8 cellular contexts compared by ENCODE assay signal in genomic region chr3:58419782-58420512, GRCh38. TPM values are rescaled to one million over a fixed set of nuclear protein-coding genes. Genes with fewer than 3 reads are reported as not detected.
DNase-seq lines count a peak whose midpoint lies in the region; ATAC-seq and TF ChIP-seq lines count a peak whose summit lies in the region.

No MANE protein-coding gene starts in this region.

- DNase-seq in AG08395 (ENCODE audit: low spot score) (peak; percentile 50), left ventricle myocardium inferior (peak; percentile 54), aorta (peak in 1 of 2 donors; percentile 74), NCI-H526 (lab: John Stamatoyannopoulos, UW) (no peak), NCI-H187 treated with DMSO at 0.1 percent for 48 hours (lab: John Stamatoyannopoulos, UW) (no peak), NCI-H1436 treated with DMSO at 0.1 percent for 48 hours (lab: John Stamatoyannopoulos, UW) (no peak)

- 33 to 43% methylated on average over 7 of the region's 7 CpGs for WGBS in aorta, 2 donors

- ATAC-seq in GM19395 (IDR thresholded peaks at IDR 0.05; ENCODE audit: unreplicated experiment) (peak; percentile 81), HG03521 (IDR thresholded peaks at IDR 0.05; ENCODE audit: unreplicated experiment) (peak; percentile 58), aorta (ENCODE audit: low FRiP score) (peak; percentile 88)

- intact Hi-C loops in left ventricle myocardium inferior (cut with micrococcal nuclease): loop anchor here (5.0 kb wide), 1 partner anchor 98 kb away; no protein-coding TSS in a partner anchor
- intact Hi-C loops in aorta (cut with DNase I): loop anchor here (5.0 to 10.0 kb wide), 3 partner anchors 88 to 245 kb away; partner anchors contain the start of gene PXK (in 1 of the 2)

- H3K27ac ChIP-seq in left ventricle myocardium inferior (replicated peaks): peak overlapping the region; percentile 85
- peak overlapping the region; percentile 10 to 21 for H3K27ac ChIP-seq in aorta (ENCODE audit: low read depth in 1 of 2, low read length in 2 of 2)

- H3K4me1 ChIP-seq in left ventricle myocardium inferior: peaks cover 41% of the 10 kb centered on the region
- H3K4me1 ChIP-seq in aorta (ENCODE audit: control insufficient read depth in 1 of 2, insufficient read depth in 2 of 2, low read length in 2 of 2): no peaks in the 10 kb centered on the region

- H3K4me3 ChIP-seq in left ventricle myocardium inferior (no peak overlapping the region), aorta (ENCODE audit: low read length in 2 of 2) (no peak overlapping the region)

- peak; percentile 28 for TF ChIP-seq CTCF in left ventricle myocardium inferior (IDR thresholded peaks at IDR 0.05; ENCODE audit: borderline replicate concordance)

- no peaks in the 10 kb centered on the region for H3K27me3 ChIP-seq in left ventricle myocardium inferior (ENCODE audit: low read depth)
- H3K27me3 ChIP-seq in aorta (ENCODE audit: control insufficient read depth in 1 of 2, insufficient read depth in 2 of 2, low read length in 1 of 2): no peaks in the 10 kb centered on the region

- H3K36me3 ChIP-seq in left ventricle myocardium inferior (peaks cover 40% of the 10 kb centered on the region), aorta (ENCODE audit: control insufficient read depth in 1 of 2, insufficient read depth in 2 of 2, low read length in 1 of 2) (peaks cover 0 to 5% of the 10 kb centered on the region in 2 donors)

- H3K9me3 ChIP-seq in left ventricle myocardium inferior (replicated peaks): no peaks in the 10 kb centered on the region
- no peaks in the 10 kb centered on the region for H3K9me3 ChIP-seq in aorta (ENCODE audit: control insufficient read depth, low read length)

RNA-seq across cellular contexts. Expression of gene PDHB, which starts 13.7 kb away (rescaled TPM):
- total RNA-seq in left ventricle myocardium inferior: 195 TPM
- 10 to 100 TPM; 49.0 to 49.9 TPM for total RNA-seq in aorta
- 10 to 100 TPM; 68.4 to 72.7 TPM for polyA plus RNA-seq in aorta

Comparison
In these comparisons a context has a peak if more than half of its experiments do, and no peak if none do; other contexts are left out.
1. DNase-seq: peak in AG08395 (single experiment) and left ventricle myocardium inferior (single experiment); none in NCI-H526 (0 of 2), NCI-H187 treated with DMSO at 0.1 percent for 48 hours (single experiment) and NCI-H1436 treated with DMSO at 0.1 percent for 48 hours (single experiment).
2. Peak in every context shown above with its lines, with median percentiles within 50 percentile points of each other: ATAC-seq.